In the genomic region with DNA sequence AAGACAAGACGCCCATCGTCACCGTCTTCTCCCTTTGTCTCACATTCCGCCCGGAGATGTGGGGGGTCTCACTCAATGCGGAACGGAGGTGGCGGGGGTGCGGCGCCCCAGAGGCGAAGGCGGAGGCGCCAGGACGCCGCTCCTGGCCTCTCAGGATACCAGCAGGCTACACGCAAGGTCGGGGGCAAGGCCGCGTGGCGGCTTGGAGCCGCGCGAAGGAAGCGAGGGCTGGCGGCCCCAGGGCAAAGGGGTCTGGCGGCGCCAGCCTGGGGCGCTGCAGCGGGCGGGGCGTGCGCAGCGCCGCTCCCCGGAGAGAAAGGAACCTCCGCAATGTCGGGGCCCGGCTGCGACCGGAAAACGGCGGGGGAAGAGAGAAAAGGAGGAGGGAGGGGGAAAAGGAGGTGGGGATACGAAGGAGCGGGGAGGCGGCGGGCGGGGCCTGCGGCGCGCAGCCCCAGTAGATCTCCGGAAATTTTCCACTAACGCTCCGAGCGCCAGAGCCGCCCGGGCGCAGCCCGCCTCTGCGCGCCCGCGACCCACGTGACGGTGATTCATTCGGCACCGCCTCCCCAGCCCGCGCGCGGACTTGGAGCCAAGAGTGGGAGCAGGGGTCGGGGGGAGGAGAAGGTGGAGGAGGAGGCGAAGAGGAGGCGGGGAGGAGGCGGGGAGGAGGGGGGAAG, we compare ENCODE assay signal across 8 cellular contexts. TPM values are rescaled to one million over a fixed set of nuclear protein-coding genes. Genes with fewer than 3 reads are reported as not detected.
DNase-seq lines count a peak whose midpoint lies in the region; ATAC-seq and TF ChIP-seq lines count a peak whose summit lies in the region.

No MANE protein-coding gene starts in this region.

- H3K9me3 ChIP-seq in cardiac muscle cell (ENCODE audit: low read depth) (no peaks in the 10 kb centered on the region), trophoblast cell (ENCODE audit: insufficient read depth, low read depth, low read length) (no peaks in the 10 kb centered on the region), transverse colon (no peaks in the 10 kb centered on the region)

- peak overlapping the region; percentile 88 for H3K9ac ChIP-seq in trophoblast cell (ENCODE audit: low read length)

- peak overlapping the region; percentile 95 for H4K8ac ChIP-seq in trophoblast cell (ENCODE audit: low read depth, low read length)

- peak overlapping the region; percentile 82 for H3K4me2 ChIP-seq in trophoblast cell (ENCODE audit: low read length)

- H2BK12ac ChIP-seq in trophoblast cell (ENCODE audit: low read length), result no peak overlapping the region

- H4K12ac ChIP-seq in trophoblast cell (ENCODE audit: low read depth, low read length), result peak overlapping the region; percentile 82

- ATAC-seq in HG02678 (IDR thresholded peaks at IDR 0.05; ENCODE audit: unreplicated experiment), result peak; percentile 77

- peak overlapping the region; percentile 85 for H3K14ac ChIP-seq in trophoblast cell (ENCODE audit: low read length)

- no peak overlapping the region for H3K23ac ChIP-seq in trophoblast cell (ENCODE audit: low read length)

- peak overlapping the region; percentile 52 for H2AFZ ChIP-seq in trophoblast cell (ENCODE audit: insufficient read depth, low read length, poor library complexity)

- H3K4me3 ChIP-seq in cardiac muscle cell (peak overlapping the region; percentile 53), trophoblast cell (ENCODE audit: low read depth, low read length) (peak overlapping the region; percentile 81), transverse colon (peak overlapping the region; percentile 65 to 86 (median 72))

- no peak overlapping the region for H3K4ac ChIP-seq in trophoblast cell (ENCODE audit: low read depth, low read length)

- peak overlapping the region; percentile 60 for H3K18ac ChIP-seq in trophoblast cell (ENCODE audit: low read length)

- peak; percentile 39 for TF ChIP-seq CTCF in GM12872 (IDR thresholded peaks at IDR 0.05; ENCODE audit: insufficient read depth, low read depth, low read length)
- TF ChIP-seq CTCF in cardiac muscle cell (IDR thresholded peaks at IDR 0.05; ENCODE audit: low read depth, low read length), result peak; percentile 24
- peak in 3 of 5 experiments; percentile 10 to 49 (median 24) for TF ChIP-seq CTCF in transverse colon (IDR thresholded peaks at IDR 0.05)

- no CpG with 5 or more reads among the region's 74 CpGs for WGBS in trophoblast cell (ENCODE audit: extremely low coverage, insufficient coverage, insufficient read length)
- WGBS in transverse colon (ENCODE audit: low coverage in 1 of 2), 2 donors, result 0 to 1% methylated on average over 5 to 67 of the region's 74 CpGs

- peaks cover 15% of the 10 kb centered on the region for H3K79me1 ChIP-seq in trophoblast cell (ENCODE audit: low read length)

- H3K4me1 ChIP-seq in cardiac muscle cell (ENCODE audit: low read depth), result peaks cover 36% of the 10 kb centered on the region
- H3K4me1 ChIP-seq in trophoblast cell (ENCODE audit: control insufficient read depth in 1 of 2, insufficient read depth in 2 of 2, low read length in 2 of 2), result peaks cover 3 to 8% of the 10 kb centered on the region in 2 experiments
- peaks cover 7 to 49% (median 29%) of the 10 kb centered on the region in 4 donors for H3K4me1 ChIP-seq in transverse colon

- H3K79me2 ChIP-seq in trophoblast cell (ENCODE audit: control insufficient read depth, insufficient read depth, low read length, poor library complexity), result peaks cover 10% of the 10 kb centered on the region

- no peak for TF ChIP-seq EP300 in transverse colon (IDR thresholded peaks at IDR 0.05; ENCODE audit: low read depth)

- H4K91ac ChIP-seq in trophoblast cell (ENCODE audit: low read depth, low read length), result peak overlapping the region; percentile 80

- peak overlapping the region; percentile 77 for H2BK5ac ChIP-seq in trophoblast cell (ENCODE audit: low read depth, low read length, poor library complexity)

- DNase-seq in NCI-H1105 (lab: John Stamatoyannopoulos, UW) (peak; percentile 93), SKM-1 treated with dmso at 0.1 percent for 144 hours (lab: John Stamatoyannopoulos, UW; ENCODE audit: unreplicated experiment) (peak; percentile 78), cardiac muscle cell (ENCODE audit: low read depth in 1 of 2, low spot score in 1 of 2) (peak; percentile 97 to 99), trophoblast cell (peak; percentile 95 to 97), transverse colon (peak; percentile 98)
- DNase-seq in activated naive CD8-positive, alpha-beta T cell treated with anti-CD3 and anti-CD28 coated beads, Interleukin-2, amount 50 U/mL, for 16 hours (ENCODE audit: low read depth, low spot score), result peak; percentile 89

- in situ Hi-C loops in transverse colon (cut with MboI; ENCODE audit: low pct_ligation_motif_present in 1 of 4, low pct_unique_long_range_greater_than_20kb in 1 of 4, low sequenced_read_pairs in 3 of 4), result loop anchor here in 1 of 4 donors (10.0 to 25.0 kb wide), 2 partner anchors 92 to 646 kb away; partner anchors contain the start of gene ARID2

- H3K27ac ChIP-seq in cardiac muscle cell, result peak overlapping the region; percentile 94
- peak overlapping the region; percentile 97 for H3K27ac ChIP-seq in trophoblast cell (ENCODE audit: low read depth, low read length)
- peak overlapping the region; percentile 98 to 100 (median 100) for H3K27ac ChIP-seq in transverse colon

- H2BK120ac ChIP-seq in trophoblast cell (ENCODE audit: insufficient read depth, low read length, poor library complexity), result peak overlapping the region; percentile 91

- H3K36me3 ChIP-seq in cardiac muscle cell (no peaks in the 10 kb centered on the region), trophoblast cell (ENCODE audit: control insufficient read depth in 1 of 2, insufficient read depth in 2 of 2, low read length in 2 of 2) (peaks cover 0 to 2% of the 10 kb centered on the region in 2 experiments), transverse colon (no peaks in the 10 kb centered on the region)

- intact Hi-C loops in transverse colon (cut with DNase I; ENCODE audit: low total_unique reads), result loop anchor here (10.0 kb wide), 1 partner anchor 118 kb away; the partner anchor contains the start of gene SLC38A1

- H2AK5ac ChIP-seq in trophoblast cell (ENCODE audit: low read length), result peak overlapping the region; percentile 26

- no peaks in the 10 kb centered on the region for H3K27me3 ChIP-seq in cardiac muscle cell
- H3K27me3 ChIP-seq in trophoblast cell (ENCODE audit: insufficient read depth, low read length), result no peaks in the 10 kb centered on the region
- H3K27me3 ChIP-seq in transverse colon, result no peaks in the 10 kb centered on the region

- peak; percentile 33 for TF ChIP-seq POLR2A in transverse colon (IDR thresholded peaks at IDR 0.05)

RNA-seq across cellular contexts. Expression of gene SLC38A2, which starts 10.5 kb away (rescaled TPM):
- 169 and 201 TPM in 2 replicates for total RNA-seq in cardiac muscle cell
- 78.3 and 101 TPM in 2 replicates for polyA plus RNA-seq in cardiac muscle cell
- polyA plus RNA-seq in trophoblast cell (2013), result 849 and 857 TPM in 2 replicates
- 100 to 1,000 TPM; 104 to 300 (median 229) TPM for total RNA-seq in transverse colon

Comparison
In these comparisons a context has a peak if more than half of its experiments do, and no peak if none do; other contexts are left out.
1. Peak in every context shown above with its lines: DNase-seq, ATAC-seq, H3K4me3 ChIP-seq and H3K27ac ChIP-seq.